22 cellular contexts compared by ENCODE assay signal in genomic region chr2:238304116-238304515, GRCh38.
"Had no signal": no experiment of that assay in that cellular context is flagged by ENCODE, and none has a peak within 500 bp of the region (broad histone marks: within the 10 kb centered on the region; RNA-seq: fewer than 3 reads in every experiment).

No MANE protein-coding gene starts in this region.

- DNase-seq: cerebellar nuclear complex; effector CD4-positive, alpha-beta T cell; hypothalamus; kidney; mesenchymal stem cell; mucosa of descending colon; naive B cell; right cardiac atrium; small intestine; stimulated activated CD4-positive, alpha-beta T cell treated with anti-CD3 and anti-CD28 coated beads, Interleukin-12 subunit alpha, Interleukin-12 subunit beta, amount 100 ng/mL, for 4 hours; stimulated activated CD4-positive, alpha-beta T cell treated with anti-CD3 and anti-CD28 coated beads, Interleukin-1b, Interleukin-23, amount 100 ng/mL, for 48 hours; stimulated activated CD4-positive, alpha-beta T cell treated with anti-CD3 and anti-CD28 coated beads, Interleukin-4, amount 100 ng/mL, for 1 hour; stimulated activated CD8-positive, alpha-beta memory T cell treated with anti-CD3 and anti-CD28 coated beads, Interleukin-4, amount 100 ng/mL, for 48 hours; stimulated activated naive CD4-positive, alpha-beta T cell; stimulated activated naive CD8-positive, alpha-beta T cell treated with anti-CD3 and anti-CD28 coated beads, Interleukin-15, amount 100 ng/mL, for 72 hours had no signal

- H3K4me3 Mint-ChIP-seq: mesothelial cell of epicardium; naive B cell; natural killer cell treated with Interleukin-12 subunit alpha and Interleukin-12 subunit beta and Interleukin-15 and Interleukin-18, amount 100 ng/mL, for 72 hours; neural crest cell; stimulated activated naive CD8-positive, alpha-beta T cell treated with anti-CD3 and anti-CD28 coated beads, Interleukin-15, amount 100 ng/mL, for 72 hours; type B pancreatic cell had no signal

- H3K36me3 Mint-ChIP-seq: mesothelial cell of epicardium; naive B cell; natural killer cell treated with Interleukin-12 subunit alpha and Interleukin-12 subunit beta and Interleukin-15 and Interleukin-18, amount 100 ng/mL, for 72 hours; type B pancreatic cell had no signal

- H3K9me3 ChIP-seq: mucosa of descending colon, psoas muscle, suprapubic skin had no signal

- H3K27ac ChIP-seq: dorsolateral prefrontal cortex, psoas muscle, suprapubic skin had no signal

- H3K4me3 ChIP-seq: dorsolateral prefrontal cortex, mucosa of descending colon, psoas muscle, suprapubic skin had no signal

- H3K9me3 Mint-ChIP-seq: mesothelial cell of epicardium; naive B cell; natural killer cell treated with Interleukin-12 subunit alpha and Interleukin-12 subunit beta and Interleukin-15 and Interleukin-18, amount 100 ng/mL, for 72 hours; neural crest cell; stimulated activated naive CD8-positive, alpha-beta T cell treated with anti-CD3 and anti-CD28 coated beads, Interleukin-15, amount 100 ng/mL, for 72 hours; type B pancreatic cell had no signal

- H3K27ac Mint-ChIP-seq: mesothelial cell of epicardium; naive B cell; natural killer cell treated with Interleukin-12 subunit alpha and Interleukin-12 subunit beta and Interleukin-15 and Interleukin-18, amount 100 ng/mL, for 72 hours; stimulated activated naive CD8-positive, alpha-beta T cell treated with anti-CD3 and anti-CD28 coated beads, Interleukin-15, amount 100 ng/mL, for 72 hours; type B pancreatic cell had no signal

- H3K27me3 ChIP-seq: dorsolateral prefrontal cortex, suprapubic skin had no signal

- H3K27me3 Mint-ChIP-seq: natural killer cell treated with Interleukin-12 subunit alpha and Interleukin-12 subunit beta and Interleukin-15 and Interleukin-18, amount 100 ng/mL, for 72 hours had no signal

- H3K36me3 ChIP-seq: suprapubic skin had no signal

- H3K4me1 Mint-ChIP-seq: mesothelial cell of epicardium; naive B cell; stimulated activated naive CD8-positive, alpha-beta T cell treated with anti-CD3 and anti-CD28 coated beads, Interleukin-15, amount 100 ng/mL, for 72 hours had no signal
